Comparison of ENCODE assay signal across 28 cellular contexts in the genomic region with DNA sequence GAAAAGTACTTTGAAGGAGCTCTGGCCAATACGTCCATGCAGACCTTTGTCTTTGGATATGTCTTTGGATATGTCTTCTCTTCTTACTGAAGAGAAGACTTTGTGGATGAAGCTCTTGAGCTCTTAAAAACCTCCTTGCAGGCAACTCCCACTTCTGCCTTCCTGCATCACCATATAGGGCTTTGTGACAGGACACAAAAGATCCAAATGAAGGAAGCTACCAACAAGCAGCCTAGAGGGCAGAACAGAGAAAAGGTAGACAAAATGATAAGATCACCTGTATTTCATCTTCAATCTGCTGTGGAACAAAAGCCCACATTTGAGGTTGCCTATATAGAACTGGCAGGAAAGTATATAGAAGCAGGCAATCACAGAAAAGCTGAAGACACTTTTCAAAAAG.
"Had no signal": no experiment of that assay in that cellular context is flagged by ENCODE, and none has a peak within 500 bp of the region (broad histone marks: within the 10 kb centered on the region; RNA-seq: fewer than 3 reads in every experiment).

No MANE protein-coding gene starts in this region.

- H3K9me3 Mint-ChIP-seq: dendritic cell treated with granulocyte-macrophage colony-stimulating factor and Interleukin-4, amounts not matched to agents 40 ng/mL and 50 ng/mL, for 4 days; effector memory CD8-positive, alpha-beta T cell; endodermal cell; immature natural killer cell; mesothelial cell of epicardium; naive B cell; naive thymus-derived CD8-positive, alpha-beta T cell had no signal

- ATAC-seq: effector memory CD8-positive, alpha-beta T cell; esophagus mucosa; gastrocnemius medialis; heart right ventricle; left cardiac atrium; left lung; left ventricle myocardium superior; mucosa of descending colon had no signal

- DNase-seq: colonic mucosa; cortex of kidney; effector CD8-positive, alpha-beta T cell; effector memory CD8-positive, alpha-beta T cell; endodermal cell; erythroblast; esophagus squamous epithelium; foreskin fibroblast; foreskin melanocyte; gastrocnemius medialis; glutamatergic neuron; head of caudate nucleus; heart right ventricle; hippocampal formation; immature natural killer cell; islet precursor cell; kidney; left cardiac atrium; left lung; left ventricle myocardium superior; lower lobe of right lung; mesenchymal stem cell; mucosa of descending colon; naive B cell had no signal

- H3K4me3 ChIP-seq: colonic mucosa, esophagus squamous epithelium, gastrocnemius medialis, heart right ventricle, left lung, lower lobe of right lung, mucosa of descending colon had no signal

- H3K4me1 Mint-ChIP-seq: endodermal cell, mesothelial cell of epicardium had no signal

- H3K4me3 Mint-ChIP-seq: dendritic cell treated with granulocyte-macrophage colony-stimulating factor and Interleukin-4, amounts not matched to agents 40 ng/mL and 50 ng/mL, for 4 days; effector memory CD8-positive, alpha-beta T cell; endodermal cell; immature natural killer cell; mesothelial cell of epicardium; naive B cell; naive thymus-derived CD8-positive, alpha-beta T cell had no signal

- H3K36me3 Mint-ChIP-seq: immature natural killer cell; naive thymus-derived CD8-positive, alpha-beta T cell had no signal

- H3K27ac Mint-ChIP-seq: dendritic cell treated with granulocyte-macrophage colony-stimulating factor and Interleukin-4, amounts not matched to agents 40 ng/mL and 50 ng/mL, for 4 days; effector memory CD8-positive, alpha-beta T cell; endodermal cell; immature natural killer cell; mesothelial cell of epicardium; naive B cell had no signal

- H3K27me3 Mint-ChIP-seq: dendritic cell treated with granulocyte-macrophage colony-stimulating factor and Interleukin-4, amounts not matched to agents 40 ng/mL and 50 ng/mL, for 4 days; effector memory CD8-positive, alpha-beta T cell; naive B cell; naive thymus-derived CD8-positive, alpha-beta T cell had no signal
